ENCODE assay signal across 14 cellular contexts in the genomic region with DNA sequence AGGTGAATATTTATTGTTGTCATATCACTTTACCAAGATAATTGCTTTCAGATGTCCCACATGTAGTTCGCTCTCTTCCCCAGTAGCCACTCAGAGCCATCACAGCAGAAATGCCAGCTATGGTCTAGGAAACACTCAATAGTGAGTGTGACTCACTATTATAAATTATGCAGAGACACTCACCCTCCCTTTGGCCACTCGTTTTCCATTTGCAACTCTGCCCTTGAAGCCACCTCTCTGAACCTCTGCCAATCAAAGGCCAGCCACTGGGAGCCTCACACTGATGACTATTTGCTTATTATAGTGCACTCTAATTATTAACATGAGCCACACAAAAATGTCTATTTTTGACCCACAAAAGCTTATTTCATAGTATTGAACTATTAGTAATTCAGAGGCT.
"Had no signal": no experiment of that assay in that cellular context is flagged by ENCODE, and none has a peak within 500 bp of the region (broad histone marks: within the 10 kb centered on the region; RNA-seq: fewer than 3 reads in every experiment).

No MANE protein-coding gene starts in this region.

- H3K9me3 ChIP-seq: colonic mucosa, prostate gland, sigmoid colon, thoracic aorta had no signal

- H3K4me1 ChIP-seq: colonic mucosa, parathyroid adenoma, prostate gland, sigmoid colon, stomach had no signal

- H3K36me3 ChIP-seq: colonic mucosa, prostate gland, sigmoid colon, stomach, thoracic aorta had no signal

- H3K27ac ChIP-seq: colonic mucosa, parathyroid adenoma, prostate gland, sigmoid colon, skin epidermis, stomach, thoracic aorta had no signal

- H3K4me3 ChIP-seq: colonic mucosa, prostate gland, sigmoid colon, skin epidermis, stomach, thoracic aorta had no signal

- H3K27me3 ChIP-seq: colonic mucosa, sigmoid colon, stomach had no signal

- DNase-seq: colonic mucosa; dermis blood vessel endothelial cell; islet precursor cell; mesendoderm; naive B cell; sigmoid colon; stimulated activated naive CD4-positive, alpha-beta T cell; stomach; substantia nigra; trophoblast cell had no signal
